8 cellular contexts compared by ENCODE assay signal in genomic region chr7:66921396-66921917, GRCh38. TPM values are rescaled to one million over a fixed set of nuclear protein-coding genes. Genes with fewer than 3 reads are reported as not detected.
DNase-seq lines count a peak whose midpoint lies in the region; ATAC-seq and TF ChIP-seq lines count a peak whose summit lies in the region.

No MANE protein-coding gene starts in this region.

- H3K4me1 ChIP-seq in right atrium auricular region, result peaks cover 0 to 34% of the 10 kb centered on the region in 2 donors

- no peak for TF ChIP-seq CTCF in right atrium auricular region (IDR thresholded peaks at IDR 0.05)

- DNase-seq in NCI-H82 (lab: John Stamatoyannopoulos, UW) (peak; percentile 40), NCI-H82 treated with DMSO at 0.1 percent for 48 hours (lab: John Stamatoyannopoulos, UW; ENCODE audit: unreplicated experiment) (no peak), NCI-H460 (ENCODE audit: extremely low read depth, low read depth) (peak; percentile 7), right atrium auricular region (ENCODE audit: low spot score) (no peak), renal cortical epithelial cell (ENCODE audit: low read depth) (peak; percentile 20), MV-4-11 (lab: John Stamatoyannopoulos, UW) (no peak)

- ATAC-seq in HG02840 (IDR thresholded peaks at IDR 0.05; ENCODE audit: low FRiP score, unreplicated experiment), result peak; percentile 9

- H3K27ac ChIP-seq in adipose tissue (ENCODE audit: low read depth, low read length), result peak overlapping the region; percentile 41
- H3K27ac ChIP-seq in right atrium auricular region, result peak overlapping the region; percentile 72 to 79

- no peaks in the 10 kb centered on the region for H3K9me3 ChIP-seq in right atrium auricular region

- peak overlapping the region; percentile 84 to 97 for H3K4me3 ChIP-seq in right atrium auricular region

- H3K36me3 ChIP-seq in right atrium auricular region, result no peaks in the 10 kb centered on the region

- no peaks in the 10 kb centered on the region for H3K27me3 ChIP-seq in right atrium auricular region

- WGBS in adipose tissue, 3 donors, result 0 to 1% (median 0%) methylated on average over 32 to 47 of the region's 47 CpGs

RNA-seq across cellular contexts. Expression of gene TMEM248, which starts 0.4 kb away (rescaled TPM):
- 95.2 and 97.8 TPM in 2 replicates for total RNA-seq in NCI-H460 (2014; rRNA removed; shearing (Covaris generic))
- 52.8 and 66.6 TPM in 2 replicates for polyA plus RNA-seq in NCI-H460 (2014; cell fraction: nucleus; rRNA removed)
- 10 to 100 TPM; 28.1 to 35.2 (median 29.1) TPM for polyA plus RNA-seq in adipose tissue
- total RNA-seq in right atrium auricular region (100 to 1,000 TPM in 1 of 2 donors, 10 to 100 TPM in 1; 61.9 to 111 TPM), renal cortical epithelial cell (82.5 and 114 TPM in 2 replicates)

Comparison
In these comparisons a context has a peak if more than half of its experiments do, and no peak if none do; other contexts are left out.
1. DNase-seq: peak in NCI-H82 (single experiment), NCI-H460 (single experiment) and renal cortical epithelial cell (single experiment); none in NCI-H82 treated with DMSO at 0.1 percent for 48 hours (single experiment), right atrium auricular region (single experiment) and MV-4-11 (single experiment).